17 cellular contexts compared by ENCODE assay signal in the genomic region with DNA sequence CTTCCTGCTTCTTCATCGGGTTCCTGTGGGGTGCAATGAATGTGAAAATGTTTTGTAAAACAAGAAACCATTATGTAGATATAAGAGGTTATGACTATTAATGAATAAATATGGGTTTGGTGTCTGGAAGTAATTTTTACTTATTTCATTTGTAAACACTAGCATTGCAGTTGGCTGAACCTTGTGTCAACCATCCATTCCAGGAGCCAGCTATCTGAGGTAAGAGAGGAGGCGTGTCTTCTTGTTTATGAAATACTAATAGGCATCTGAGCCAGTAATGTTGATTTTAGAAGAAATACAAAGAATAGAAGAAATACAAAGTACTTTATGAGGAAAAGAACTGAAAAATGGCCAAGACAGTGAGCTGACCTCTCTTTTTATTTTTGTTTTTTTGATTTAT.
"Had no signal": no experiment of that assay in that cellular context is flagged by ENCODE, and none has a peak within 500 bp of the region (broad histone marks: within the 10 kb centered on the region; RNA-seq: fewer than 3 reads in every experiment).

No MANE protein-coding gene starts in this region.

- H3K27ac ChIP-seq: esophagus squamous epithelium, left lung, stomach, uterus had no signal

- H3K36me3 ChIP-seq: esophagus squamous epithelium, left lung, stomach, uterus had no signal

- H3K27ac Mint-ChIP-seq: activated CD8-positive, alpha-beta T cell treated with anti-CD3 and anti-CD28 coated beads, Interleukin-2, amount 10 ng/mL, durations not matched to agents 7 days and 5 days; activated naive CD8-positive, alpha-beta T cell treated with anti-CD3 and anti-CD28 coated beads, Interleukin-2, amount 10 ng/mL, durations not matched to agents 7 days and 5 days; activated T-helper 17 cell treated with anti-CD3 and anti-CD28 coated beads, Interleukin-2, amount 50 U/mL, for 72 hours; nephron progenitor cell had no signal

- H3K4me3 ChIP-seq: coronary artery, esophagus squamous epithelium, left lung, stomach, uterus had no signal

- H3K4me3 Mint-ChIP-seq: activated CD8-positive, alpha-beta T cell treated with anti-CD3 and anti-CD28 coated beads, Interleukin-2, amount 10 ng/mL, durations not matched to agents 7 days and 5 days; activated naive CD8-positive, alpha-beta T cell treated with anti-CD3 and anti-CD28 coated beads, Interleukin-2, amount 10 ng/mL, durations not matched to agents 7 days and 5 days; nephron progenitor cell had no signal

- H3K27me3 Mint-ChIP-seq: activated naive CD8-positive, alpha-beta T cell treated with anti-CD3 and anti-CD28 coated beads, Interleukin-2, amount 10 ng/mL, durations not matched to agents 7 days and 5 days; activated T-helper 17 cell treated with anti-CD3 and anti-CD28 coated beads, Interleukin-2, amount 50 U/mL, for 72 hours had no signal

- DNase-seq: activated CD4-positive, alpha-beta T cell treated with anti-CD3 and anti-CD28 coated beads for 1 hour; activated CD4-positive, alpha-beta T cell treated with anti-CD3 and anti-CD28 coated beads, Interleukin-2, amount 50 U/mL, for 1 hour; activated CD8-positive, alpha-beta T cell treated with anti-CD3 and anti-CD28 coated beads, Interleukin-2, amount 10 ng/mL, durations not matched to agents 7 days and 5 days; activated naive CD8-positive, alpha-beta T cell treated with anti-CD3 and anti-CD28 coated beads, Interleukin-2, amount 10 ng/mL, durations not matched to agents 7 days and 5 days; amygdala; cerebellar nuclear complex; esophagus squamous epithelium; left lung; nephron progenitor cell; occipital lobe; stimulated activated CD4-positive, alpha-beta T cell treated with anti-CD3 and anti-CD28 coated beads, Interleukin-4, amount 100 ng/mL, for 4 hours; stomach; T-helper 9 cell; trophoblast cell; uterus had no signal

- H3K27me3 ChIP-seq: esophagus squamous epithelium, left lung, stomach, uterus had no signal

- H3K9me3 ChIP-seq: esophagus squamous epithelium, left lung, stomach, uterus had no signal

- H3K9me3 Mint-ChIP-seq: activated naive CD8-positive, alpha-beta T cell treated with anti-CD3 and anti-CD28 coated beads, Interleukin-2, amount 10 ng/mL, durations not matched to agents 7 days and 5 days; activated T-helper 17 cell treated with anti-CD3 and anti-CD28 coated beads, Interleukin-2, amount 50 U/mL, for 72 hours; nephron progenitor cell had no signal

- ATAC-seq: activated CD8-positive, alpha-beta T cell treated with anti-CD3 and anti-CD28 coated beads, Interleukin-2, amount 10 ng/mL, durations not matched to agents 7 days and 5 days; activated T-helper 17 cell treated with anti-CD3 and anti-CD28 coated beads, Interleukin-2, amount 50 U/mL, for 72 hours; left lung had no signal
